Comparison of ENCODE assay signal across 9 cellular contexts in genomic region chr16:69482410-69482951, GRCh38. TPM values are rescaled to one million over a fixed set of nuclear protein-coding genes. Genes with fewer than 3 reads are reported as not detected.
A peak's percentile ranks its signal among the peaks of the same experiment; 100 is the strongest.
DNase-seq lines count a peak whose midpoint lies in the region; ATAC-seq, FAIRE-seq and TF ChIP-seq lines count a peak whose summit lies in the region.
"Had no signal": no experiment of that assay in that cellular context is flagged by ENCODE, and none has a peak within 500 bp of the region (broad histone marks: within the 10 kb centered on the region; RNA-seq: fewer than 3 reads in every experiment).

No MANE protein-coding gene starts in this region.

- WGBS in adrenal gland, 4 donors, result 29 to 63% (median 48%) methylated on average over 4 to 10 of the region's 10 CpGs
- 23% methylated on average over 9 of the region's 10 CpGs for WGBS in suprapubic skin

- POLR2A ChIA-PET in GM10248 (lab: Yijun Ruan, JAX), result no interaction called here

- FAIRE-seq in keratinocyte (lab: Jason Lieb, UNC), result peak; percentile 9

- H3K9me1 ChIP-seq in keratinocyte (ENCODE audit: control insufficient read depth, extremely low read depth, insufficient read depth, low read length), result no peaks in the 10 kb centered on the region

- DNase-seq in HFFc6 (no peak), adrenal gland (peak; percentile 52 to 81 (median 65)), keratinocyte (ENCODE audit: low read depth, low spot score) (no peak), suprapubic skin (ENCODE audit: low spot score in 2 of 2) (peak; percentile 83 to 89), SIG-M5 (lab: John Stamatoyannopoulos, UW) (no peak), MM.1S (no peak), GM10248 (ENCODE audit: extremely low spot score) (no peak)
- DNase-seq in activated T-cell treated with anti-CD3 and anti-CD28 coated beads, Interleukin-2, amount 50 U/mL, for 4 hours, result no peak

- no peaks in the 10 kb centered on the region for H3K27me3 ChIP-seq in adrenal gland
- no peaks in the 10 kb centered on the region for H3K27me3 ChIP-seq in keratinocyte (ENCODE audit: control insufficient read depth, extremely low read depth, insufficient read depth, low read length)
- no peaks in the 10 kb centered on the region for H3K27me3 ChIP-seq in suprapubic skin
- H3K27me3 ChIP-seq in MM.1S (replicated peaks; ENCODE audit: insufficient read depth, low read length), result no peaks in the 10 kb centered on the region

- no peak for ATAC-seq in activated T-cell treated with anti-CD3 and anti-CD28 coated beads, Interleukin-2, amount 50 U/mL, for 4 hours
- ATAC-seq: stimulated activated effector memory CD8-positive, alpha-beta T cell treated with anti-CD3 and anti-CD28 coated beads, Interleukin-12 subunit alpha, Interleukin-12 subunit beta, amount 100 ng/mL, for 72 hours had no signal

- H3K27me3 Mint-ChIP-seq in HFFc6 (ENCODE audit: insufficient read depth), result no peaks in the 10 kb centered on the region; the same call in 1 of the 2 replicates
- H3K27me3 Mint-ChIP-seq in activated T-cell treated with anti-CD3 and anti-CD28 coated beads, Interleukin-2, amount 50 U/mL, for 4 hours (ENCODE audit: low read depth), result peaks cover 4% of the 10 kb centered on the region

- H4K20me1 ChIP-seq in keratinocyte (ENCODE audit: control insufficient read depth, extremely low read depth, insufficient read depth, low read length), result no peaks in the 10 kb centered on the region
- H4K20me1 ChIP-seq in MM.1S (ENCODE audit: insufficient read depth, low read length), result no peaks in the 10 kb centered on the region

- CTCF ChIA-PET in GM10248 (lab: Yijun Ruan, JAX), result interaction anchor here (1.2 kb wide), 1 partner anchor 314 kb away, joined by 3 read pairs; no protein-coding TSS in a partner anchor

- H3K27ac ChIP-seq in adrenal gland (peak overlapping the region; percentile 14 to 91 (median 82)), keratinocyte (ENCODE audit: control insufficient read depth, insufficient read depth, low read length) (peak overlapping the region; percentile 72), suprapubic skin (peak overlapping the region; percentile 88), MM.1S (ENCODE audit: low read length) (no peak overlapping the region)

- H3K4me1 ChIP-seq in adrenal gland (replicated peaks in 1 of 2) (peaks cover 7 to 20% of the 10 kb centered on the region in 2 donors), keratinocyte (ENCODE audit: control insufficient read depth, extremely low read depth, insufficient read depth, low read length) (peaks cover 40% of the 10 kb centered on the region), suprapubic skin (peaks cover 53% of the 10 kb centered on the region), MM.1S (ENCODE audit: low read length) (no peaks in the 10 kb centered on the region)

- no peak for TF ChIP-seq CTCF in HFFc6 (IDR thresholded peaks at IDR 0.05)
- TF ChIP-seq CTCF in adrenal gland (IDR thresholded peaks at IDR 0.05), result no peak
- no peak for TF ChIP-seq CTCF in keratinocyte (optimal IDR thresholded peaks at IDR 0.05 in 1 of 3, IDR thresholded peaks at IDR 0.05 in 1 of 3, conservative IDR thresholded peaks at IDR 0.05 in 1 of 3; ENCODE audit: extremely low read depth in 1 of 3, insufficient read depth in 2 of 3, low read length in 3 of 3)
- TF ChIP-seq CTCF in suprapubic skin (IDR thresholded peaks at IDR 0.05), result no peak
- no peak for TF ChIP-seq CTCF in MM.1S (IDR thresholded peaks at IDR 0.05; ENCODE audit: low read length)
- no peak for TF ChIP-seq CTCF in GM10248 (IDR thresholded peaks at IDR 0.05; ENCODE audit: control extremely low read depth, extremely low read depth, low read depth, missing control alignments)

- TF ChIP-seq POLR2A in adrenal gland (IDR thresholded peaks at IDR 0.05) (no peak), suprapubic skin (IDR thresholded peaks at IDR 0.05) (no peak)

- peaks cover 8% of the 10 kb centered on the region; the same call in 1 of the 2 replicates for H3K9me3 Mint-ChIP-seq in HFFc6
- no peaks in the 10 kb centered on the region for H3K9me3 Mint-ChIP-seq in activated T-cell treated with anti-CD3 and anti-CD28 coated beads, Interleukin-2, amount 50 U/mL, for 4 hours
- H3K9me3 Mint-ChIP-seq: stimulated activated effector memory CD8-positive, alpha-beta T cell treated with anti-CD3 and anti-CD28 coated beads, Interleukin-12 subunit alpha, Interleukin-12 subunit beta, amount 100 ng/mL, for 72 hours had no signal

- dilution Hi-C loops in keratinocyte (cut with MboI; ENCODE audit: extremely low pct_ligation_motif_present, low sequenced_read_pairs), result no loop called here

- H3K36me3 ChIP-seq in adrenal gland (replicated peaks in 1 of 2), result no peaks in the 10 kb centered on the region
- H3K36me3 ChIP-seq in keratinocyte (ENCODE audit: control insufficient read depth in 2 of 2, extremely low read depth in 1 of 2, insufficient read depth in 2 of 2, low read length in 2 of 2), result no peaks in the 10 kb centered on the region
- H3K36me3 ChIP-seq in suprapubic skin, result no peaks in the 10 kb centered on the region
- H3K36me3 ChIP-seq in MM.1S (replicated peaks; ENCODE audit: insufficient read depth, low read length), result no peaks in the 10 kb centered on the region

- no peaks in the 10 kb centered on the region for H3F3A ChIP-seq in MM.1S (ENCODE audit: insufficient read depth, low read length)

- H3K4me1 Mint-ChIP-seq in HFFc6 (ENCODE audit: low read depth), result peaks cover 83% of the 10 kb centered on the region
- H3K4me1 Mint-ChIP-seq in activated T-cell treated with anti-CD3 and anti-CD28 coated beads, Interleukin-2, amount 50 U/mL, for 4 hours (ENCODE audit: low read depth), result no peaks in the 10 kb centered on the region
- H3K4me1 Mint-ChIP-seq: stimulated activated effector memory CD8-positive, alpha-beta T cell treated with anti-CD3 and anti-CD28 coated beads, Interleukin-12 subunit alpha, Interleukin-12 subunit beta, amount 100 ng/mL, for 72 hours had no signal

- no peak for TF ChIP-seq EP300 in suprapubic skin (IDR thresholded peaks at IDR 0.05)

- no peaks in the 10 kb centered on the region for H3K9me3 ChIP-seq in adrenal gland (replicated peaks in 1 of 3)
- H3K9me3 ChIP-seq in keratinocyte (ENCODE audit: control insufficient read depth, low read depth, low read length), result peaks cover 6% of the 10 kb centered on the region
- H3K9me3 ChIP-seq in suprapubic skin, result no peaks in the 10 kb centered on the region
- H3K9me3 ChIP-seq in MM.1S (replicated peaks; ENCODE audit: insufficient read depth, low read length), result no peaks in the 10 kb centered on the region

- H3K79me2 ChIP-seq in keratinocyte (ENCODE audit: control insufficient read depth, insufficient read depth, low read length) (no peaks in the 10 kb centered on the region), MM.1S (ENCODE audit: low read length) (no peaks in the 10 kb centered on the region)

- H3K4me3 Mint-ChIP-seq in HFFc6, result peak overlapping the region; percentile 31; the same call in 1 of the 2 replicates
- H3K4me3 Mint-ChIP-seq in activated T-cell treated with anti-CD3 and anti-CD28 coated beads, Interleukin-2, amount 50 U/mL, for 4 hours, result no peak overlapping the region
- H3K4me3 Mint-ChIP-seq: stimulated activated effector memory CD8-positive, alpha-beta T cell treated with anti-CD3 and anti-CD28 coated beads, Interleukin-12 subunit alpha, Interleukin-12 subunit beta, amount 100 ng/mL, for 72 hours had no signal

- no peak overlapping the region for H3K4me3 ChIP-seq in adrenal gland
- no peak overlapping the region for H3K4me3 ChIP-seq in keratinocyte (ENCODE audit: control insufficient read depth in 2 of 3, extremely low read depth in 1 of 3, insufficient read depth in 2 of 3, low read depth in 1 of 3, low read length in 3 of 3)
- H3K4me3 ChIP-seq in suprapubic skin, result peak overlapping the region; percentile 18
- no peak overlapping the region for H3K4me3 ChIP-seq in MM.1S (ENCODE audit: low read length)

- intact Hi-C loops in adrenal gland (cut with DNase I), result loop anchor here in 1 of 2 donors (10.0 kb wide), 1 partner anchor 88 kb away; no protein-coding TSS in a partner anchor

- no peaks in the 10 kb centered on the region for H3K9me2 ChIP-seq in MM.1S (replicated peaks; ENCODE audit: insufficient read depth, low read length)

- peak overlapping the region; percentile 77 for H2AFZ ChIP-seq in keratinocyte (ENCODE audit: control insufficient read depth, low read length)
- H2AFZ ChIP-seq in MM.1S (ENCODE audit: low read length), result no peak overlapping the region

- H3K27ac Mint-ChIP-seq in HFFc6, result peak overlapping the region; percentile 80
- H3K27ac Mint-ChIP-seq: stimulated activated effector memory CD8-positive, alpha-beta T cell treated with anti-CD3 and anti-CD28 coated beads, Interleukin-12 subunit alpha, Interleukin-12 subunit beta, amount 100 ng/mL, for 72 hours had no signal

- peaks cover 13% of the 10 kb centered on the region for H3K36me3 Mint-ChIP-seq in HFFc6 (ENCODE audit: low read depth)
- peaks cover 2% of the 10 kb centered on the region for H3K36me3 Mint-ChIP-seq in activated T-cell treated with anti-CD3 and anti-CD28 coated beads, Interleukin-2, amount 50 U/mL, for 4 hours (ENCODE audit: insufficient read depth)
- H3K36me3 Mint-ChIP-seq: stimulated activated effector memory CD8-positive, alpha-beta T cell treated with anti-CD3 and anti-CD28 coated beads, Interleukin-12 subunit alpha, Interleukin-12 subunit beta, amount 100 ng/mL, for 72 hours had no signal

- peak overlapping the region; percentile 42 for H3K9ac ChIP-seq in keratinocyte (ENCODE audit: control insufficient read depth, extremely low read depth, insufficient read depth, low read length)
- H3K9ac ChIP-seq in MM.1S (ENCODE audit: low read length), result no peak overlapping the region

- H3K4me2 ChIP-seq in keratinocyte (ENCODE audit: control insufficient read depth, extremely low read depth, insufficient read depth, low read depth, low read length) (peak overlapping the region; percentile 67), MM.1S (ENCODE audit: low read depth, low read length) (no peak overlapping the region)

RNA-seq across cellular contexts. Expression of gene CYB5B, which starts 58.1 kb away (rescaled TPM):
- total RNA-seq in HFFc6 (2021; fragmentation: NEBNext Ultra II Directional; extraction: Animal tissue kit (Norgen Biotek cat#: 25700)), result 100 to 1,000 TPM; 135 to 151 (median 140) TPM
- total RNA-seq in adrenal gland, result 100 to 1,000 TPM; 153 to 763 (median 380) TPM
- polyA plus RNA-seq in adrenal gland, result 1,000 to 10,000 TPM in 1 of 3 donors, 100 to 1,000 TPM in 2; 247 to 1,039 (median 489) TPM
- 204 to 287 TPM (median 246 TPM) in 3 replicates for polyA plus RNA-seq in keratinocyte
- polyA plus RNA-seq in keratinocyte (2011; ENCODE audit: low read depth), result 9.4 TPM
- 150 and 279 TPM in 2 replicates for polyA plus RNA-seq in keratinocyte (2011; cell fraction: cytosol; rRNA removed)
- polyA plus RNA-seq in keratinocyte (2011; cell fraction: nucleus; rRNA removed), result 137 and 147 TPM in 2 replicates
- 46.9 and 123 TPM in 2 replicates for polyA plus RNA-seq in keratinocyte (2012; ENCODE audit: low replicate concordance)
- polyA minus RNA-seq in keratinocyte, result 123 to 200 TPM (median 142 TPM) in 3 replicates
- polyA minus RNA-seq in keratinocyte (2011; cell fraction: cytosol; rRNA and poly(A)+ RNA removed), result 48.9 TPM
- 39.4 and 68.7 TPM in 2 replicates for polyA minus RNA-seq in keratinocyte (2011; cell fraction: nucleus; rRNA and poly(A)+ RNA removed)
- 10 to 100 TPM; 33.2 to 69.1 (median 50.1) TPM for total RNA-seq in suprapubic skin
- 100 to 1,000 TPM; 112 to 124 (median 114) TPM for total RNA-seq in activated T-cell treated with anti-CD3 and anti-CD28 coated beads, Interleukin-2, amount 50 U/mL, for 4 hours

Comparison
In these comparisons a context has a peak if more than half of its experiments do, and no peak if none do; other contexts are left out.
1. DNase-seq: peak in adrenal gland (7 of 7) and suprapubic skin (2 of 2); none in HFFc6 (single experiment), keratinocyte (single experiment), SIG-M5 (single experiment), activated T-cell treated with anti-CD3 and anti-CD28 coated beads, Interleukin-2, amount 50 U/mL, for 4 hours (single experiment), MM.1S (single experiment) and GM10248 (single experiment).